9 cellular contexts compared by ENCODE assay signal in genomic region chr2:58039170-58039611, GRCh38.
DNase-seq lines count a peak whose midpoint lies in the region; ATAC-seq and TF ChIP-seq lines count a peak whose summit lies in the region.
"Had no signal": no experiment of that assay in that cellular context is flagged by ENCODE, and none has a peak within 500 bp of the region (broad histone marks: within the 10 kb centered on the region; RNA-seq: fewer than 3 reads in every experiment).

No MANE protein-coding gene starts in this region.

- no peaks in the 10 kb centered on the region for H3K27me3 Mint-ChIP-seq in memory B cell

- peak overlapping the region; percentile 67 for H3K4me3 Mint-ChIP-seq in memory B cell

- peak; percentile 5 for DNase-seq in NOMO-1 treated with dmso at 0.1 percent for 144 hours (lab: John Stamatoyannopoulos, UW; ENCODE audit: unreplicated experiment)
- DNase-seq in memory B cell (ENCODE audit: low spot score in 2 of 2) = peak in 1 of 2 donors; percentile 28
- no peak for DNase-seq in HEK293T (ENCODE audit: extremely low spot score)
- DNase-seq in stimulated activated CD4-positive, alpha-beta T cell treated with anti-CD3 and anti-CD28 coated beads, Interleukin-12 subunit alpha, Interleukin-12 subunit beta, amount 100 ng/mL, for 4 hours = no peak
- no peak for DNase-seq in activated effector memory CD4-positive, alpha-beta T cell treated with Interleukin-2 at 50 U/mL for 16 hours
- no peak for DNase-seq in NCI-H187 (lab: John Stamatoyannopoulos, UW)
- DNase-seq: cortex of kidney had no signal

- H3K9me3 Mint-ChIP-seq in memory B cell = no peaks in the 10 kb centered on the region

- peak overlapping the region; percentile 40 for H3K27ac Mint-ChIP-seq in memory B cell

- ATAC-seq in GM19035 (IDR thresholded peaks at IDR 0.05; ENCODE audit: unreplicated experiment) (peak; percentile 79), HG02870 (IDR thresholded peaks at IDR 0.05; ENCODE audit: unreplicated experiment) (peak; percentile 69), memory B cell (ENCODE audit: low read depth) (peak; percentile 97)

- peaks cover 10% of the 10 kb centered on the region for H3K36me3 Mint-ChIP-seq in memory B cell

- CTCF ChIA-PET in HEK293T (lab: Yijun Ruan, JAX) = no interaction called here

- POLR2A ChIA-PET in HEK293T (lab: Yijun Ruan, JAX) = no interaction called here

- H3K4me1 Mint-ChIP-seq in memory B cell = peaks cover 33% of the 10 kb centered on the region

TF ChIP-seq in HEK293T, 16 proteins besides CTCF, POLR2A, EP300 and RAD21:
- TF ChIP-seq NFRKB (IDR thresholded peaks at IDR 0.05) = no peak
- no peak for TF ChIP-seq ZNF384 (IDR thresholded peaks at IDR 0.05)
- no peak for TF ChIP-seq L3MBTL2 (conservative IDR thresholded peaks at IDR 0.05)
- no peak for TF ChIP-seq BHLHE40 (IDR thresholded peaks at IDR 0.05; ENCODE audit: borderline replicate concordance)
- no peak for TF ChIP-seq SUZ12 (IDR thresholded peaks at IDR 0.05)
- no peak for TF ChIP-seq SP1 (IDR thresholded peaks at IDR 0.05)
- TF ChIP-seq FOXA1 (IDR thresholded peaks at IDR 0.05) = no peak
- no peak for TF ChIP-seq HDGF (IDR thresholded peaks at IDR 0.05; ENCODE audit: borderline replicate concordance)
- TF ChIP-seq TARDBP (IDR thresholded peaks at IDR 0.05) = no peak
